2 cellular contexts compared by ENCODE assay signal in genomic region chr7:76060842-76061241, GRCh38.
TF ChIP-seq lines count a peak whose summit lies in the region.

No MANE protein-coding gene starts in this region.

TF ChIP-seq in liver, 16 proteins besides CTCF, POLR2A, EP300 and RAD21 (continued from another document):
- TF ChIP-seq JUND (IDR thresholded peaks at IDR 0.05) (no peak), SP1 (IDR thresholded peaks at IDR 0.05) (peak; percentile 50), GABPA (IDR thresholded peaks at IDR 0.05 in 1 of 2, conservative IDR thresholded peaks at IDR 0.05 in 1 of 2) (no peak), HNF4A (conservative IDR thresholded peaks at IDR 0.05) (peak; percentile 47 to 56), YY1 (IDR thresholded peaks at IDR 0.05) (peak; percentile 38), ATF3 (IDR thresholded peaks at IDR 0.05) (no peak), FOXA2 (IDR thresholded peaks at IDR 0.05) (no peak), ZBTB33 (IDR thresholded peaks at IDR 0.05) (no peak), RXRA (IDR thresholded peaks at IDR 0.05) (peak; percentile 63 to 76), MAX (IDR thresholded peaks at IDR 0.05) (peak; percentile 64), NR2F2 (IDR thresholded peaks at IDR 0.05) (no peak), HNF4G (IDR thresholded peaks at IDR 0.05) (no peak), TAF1 (conservative IDR thresholded peaks at IDR 0.05) (no peak), FOXA1 (IDR thresholded peaks at IDR 0.05) (no peak), REST (IDR thresholded peaks at IDR 0.05) (no peak)

TF ChIP-seq in HepG2, 621 proteins besides CTCF, POLR2A, EP300 and RAD21 (continued from another document):
- TF ChIP-seq ZNF746 (CRISPR knock-in tag; IDR thresholded peaks at IDR 0.05) (no peak), HMGXB3 (CRISPR knock-in tag; IDR thresholded peaks at IDR 0.05; ENCODE audit: borderline replicate concordance) (no peak), TIGD3 (CRISPR knock-in tag; IDR thresholded peaks at IDR 0.05; ENCODE audit: borderline replicate concordance) (no peak), GZF1 (CRISPR knock-in tag; IDR thresholded peaks at IDR 0.05) (no peak), HBP1 (CRISPR knock-in tag; IDR thresholded peaks at IDR 0.05; ENCODE audit: low read depth) (no peak), TFE3 (CRISPR knock-in tag; IDR thresholded peaks at IDR 0.05) (no peak), AGO1 (IDR thresholded peaks at IDR 0.05; ENCODE audit: low read depth, low read length, poor library complexity, severe bottlenecking) (no peak), KMT2B (CRISPR knock-in tag; IDR thresholded peaks at IDR 0.05) (no peak), ZNF607 (CRISPR knock-in tag; IDR thresholded peaks at IDR 0.05; ENCODE audit: borderline replicate concordance) (no peak), ZNF598 (CRISPR knock-in tag; IDR thresholded peaks at IDR 0.05; ENCODE audit: borderline replicate concordance) (no peak), ZBTB2 (CRISPR knock-in tag; IDR thresholded peaks at IDR 0.05; ENCODE audit: low read depth) (no peak), PLRG1 (conservative IDR thresholded peaks at IDR 0.05) (no peak), HIVEP1 (CRISPR knock-in tag; IDR thresholded peaks at IDR 0.05) (no peak), SP4 (CRISPR knock-in tag; IDR thresholded peaks at IDR 0.05) (no peak), ZNF574 (CRISPR knock-in tag; IDR thresholded peaks at IDR 0.05) (no peak), ZNF331 (CRISPR knock-in tag; IDR thresholded peaks at IDR 0.05) (no peak), ZNF766 (CRISPR knock-in tag; IDR thresholded peaks at IDR 0.05; ENCODE audit: borderline replicate concordance) (no peak), CEBPB (IDR thresholded peaks at IDR 0.05; ENCODE audit: borderline replicate concordance, low read depth, low read length) (no peak)
